Comparison of ENCODE assay signal across 8 cellular contexts in the genomic region with DNA sequence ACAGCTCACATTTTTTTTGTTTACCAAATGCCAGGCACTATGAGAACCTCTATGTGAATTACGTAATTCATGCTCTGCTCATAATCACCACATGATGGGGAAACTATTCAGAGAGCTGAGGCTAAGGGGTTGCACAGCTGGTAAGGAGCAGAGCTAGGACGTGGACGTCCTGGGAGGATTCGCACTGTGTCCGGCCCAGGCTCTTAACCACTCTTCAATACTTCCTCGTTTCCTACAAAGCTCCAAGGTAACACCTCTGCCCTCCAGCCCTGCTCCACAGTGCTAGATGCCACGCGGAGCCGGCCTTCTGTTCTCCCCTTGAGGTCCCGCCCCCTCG. TPM values are rescaled to one million over a fixed set of nuclear protein-coding genes. Genes with fewer than 3 reads are reported as not detected.
A peak's percentile ranks its signal among the peaks of the same experiment; 100 is the strongest.
DNase-seq lines count a peak whose midpoint lies in the region; ATAC-seq, FAIRE-seq and TF ChIP-seq lines count a peak whose summit lies in the region.

No MANE protein-coding gene starts in this region.

- DNase-seq in RWPE1 (ENCODE audit: low spot score): no peak
- no peak for DNase-seq in esophagus muscularis mucosa (ENCODE audit: extremely low spot score)
- peak; percentile 55 for DNase-seq in retinal pigment epithelial cell (ENCODE audit: low read depth)
- no peak for DNase-seq in ecto neural progenitor cell (ENCODE audit: low spot score)
- DNase-seq in mucosa of descending colon: no peak
- DNase-seq in RCC 7860 (ENCODE audit: low spot score): no peak

- TF ChIP-seq POLR2A in esophagus muscularis mucosa (IDR thresholded peaks at IDR 0.05; ENCODE audit: low read depth): peak; percentile 10

- 9% methylated on average over 11 of the region's 11 CpGs for WGBS in esophagus muscularis mucosa

- intact Hi-C loops in esophagus muscularis mucosa (cut with DNase I): loop anchor here (2.0 to 5.0 kb wide), 2 partner anchors 68 to 204 kb away; partner anchors contain the start of gene CNTRL
- intact Hi-C loops in mucosa of descending colon (cut with DNase I, micrococcal nuclease): no loop called here

- no peak for TF ChIP-seq EP300 in esophagus muscularis mucosa (IDR thresholded peaks at IDR 0.05)

- H3K9me3 ChIP-seq in esophagus muscularis mucosa (no peaks in the 10 kb centered on the region), mucosa of descending colon (no peaks in the 10 kb centered on the region)

- ATAC-seq in mucosa of descending colon (no peak), GM18511 (IDR thresholded peaks at IDR 0.05; ENCODE audit: unreplicated experiment) (no peak)

- FAIRE-seq in RCC 7860 (lab: Jason Lieb, UNC): no peak

- H3K27ac ChIP-seq in RWPE1: peak overlapping the region; percentile 84
- H3K27ac ChIP-seq in esophagus muscularis mucosa (replicated peaks in 1 of 4): peak overlapping the region; percentile 91 to 93 (median 92)

- TF ChIP-seq CTCF in GM12873 (IDR thresholded peaks at IDR 0.05; ENCODE audit: insufficient read depth, low read depth, low read length, missing control alignments): peak; percentile 3
- no peak for TF ChIP-seq CTCF in RWPE1 (conservative IDR thresholded peaks at IDR 0.05; ENCODE audit: low read depth)
- peak in 1 of 3 experiments; percentile 15 for TF ChIP-seq CTCF in esophagus muscularis mucosa (IDR thresholded peaks at IDR 0.05)
- TF ChIP-seq CTCF in retinal pigment epithelial cell (conservative IDR thresholded peaks at IDR 0.05; ENCODE audit: low read depth, low read length): no peak
- TF ChIP-seq CTCF in mucosa of descending colon (IDR thresholded peaks at IDR 0.05): no peak

- CTCF ChIA-PET in RWPE1 (lab: Yijun Ruan, JAX): interaction anchor here (0.9 to 1.3 kb wide), 2 partner anchors 68 to 73 kb away, joined by 3 to 5 read pairs; no protein-coding TSS in a partner anchor

- POLR2A ChIA-PET in RWPE1 (lab: Yijun Ruan, JAX; ENCODE audit: low non-redundant PET): interaction anchor here (0.5 to 0.7 kb wide), 2 partner anchors 25 to 383 kb away, joined by 3 to 8 read pairs; no protein-coding TSS in a partner anchor

- H3K27me3 ChIP-seq in esophagus muscularis mucosa: no peaks in the 10 kb centered on the region

- H3K36me3 ChIP-seq in esophagus muscularis mucosa (peaks cover 9 to 63% (median 39%) of the 10 kb centered on the region in 4 donors), mucosa of descending colon (ENCODE audit: low read depth) (no peaks in the 10 kb centered on the region)

- H3K4me1 ChIP-seq in esophagus muscularis mucosa: peaks cover 6 to 25% (median 21%) of the 10 kb centered on the region in 4 donors
- peaks cover 9% of the 10 kb centered on the region for H3K4me1 ChIP-seq in mucosa of descending colon (ENCODE audit: low read depth)

- H3K4me3 ChIP-seq in esophagus muscularis mucosa (peak overlapping the region; percentile 55 to 77 (median 64)), retinal pigment epithelial cell (ENCODE audit: low read length) (peak overlapping the region; percentile 39), mucosa of descending colon (no peak overlapping the region)

RNA-seq across cellular contexts. Expression of gene PHF19, which starts 8.7 kb away (rescaled TPM):
- 10 to 100 TPM; 36.4 to 57.7 (median 47.8) TPM for total RNA-seq in esophagus muscularis mucosa
- 10 to 100 TPM in 2 of 3 donors, 1 to 10 TPM in 1; 9.8 to 33.6 (median 26.6) TPM for total RNA-seq in mucosa of descending colon

RNA-seq across cellular contexts. Expression of gene PSMD5, which starts 25.6 kb away (rescaled TPM):
- 10 to 100 TPM; 22.0 to 30.7 (median 25.8) TPM for total RNA-seq in esophagus muscularis mucosa
- 10 to 100 TPM; 30.1 to 46.9 (median 32.3) TPM for total RNA-seq in mucosa of descending colon

RNA-seq across cellular contexts. Expression of gene TRAF1, which starts 58.3 kb away (rescaled TPM):
- total RNA-seq in esophagus muscularis mucosa (1 to 10 TPM; 4.0 to 7.4 (median 5.5) TPM), mucosa of descending colon (1 to 10 TPM; 2.9 to 5.5 (median 3.8) TPM)
